1 cellular context compared by ENCODE assay signal in the genomic region with DNA sequence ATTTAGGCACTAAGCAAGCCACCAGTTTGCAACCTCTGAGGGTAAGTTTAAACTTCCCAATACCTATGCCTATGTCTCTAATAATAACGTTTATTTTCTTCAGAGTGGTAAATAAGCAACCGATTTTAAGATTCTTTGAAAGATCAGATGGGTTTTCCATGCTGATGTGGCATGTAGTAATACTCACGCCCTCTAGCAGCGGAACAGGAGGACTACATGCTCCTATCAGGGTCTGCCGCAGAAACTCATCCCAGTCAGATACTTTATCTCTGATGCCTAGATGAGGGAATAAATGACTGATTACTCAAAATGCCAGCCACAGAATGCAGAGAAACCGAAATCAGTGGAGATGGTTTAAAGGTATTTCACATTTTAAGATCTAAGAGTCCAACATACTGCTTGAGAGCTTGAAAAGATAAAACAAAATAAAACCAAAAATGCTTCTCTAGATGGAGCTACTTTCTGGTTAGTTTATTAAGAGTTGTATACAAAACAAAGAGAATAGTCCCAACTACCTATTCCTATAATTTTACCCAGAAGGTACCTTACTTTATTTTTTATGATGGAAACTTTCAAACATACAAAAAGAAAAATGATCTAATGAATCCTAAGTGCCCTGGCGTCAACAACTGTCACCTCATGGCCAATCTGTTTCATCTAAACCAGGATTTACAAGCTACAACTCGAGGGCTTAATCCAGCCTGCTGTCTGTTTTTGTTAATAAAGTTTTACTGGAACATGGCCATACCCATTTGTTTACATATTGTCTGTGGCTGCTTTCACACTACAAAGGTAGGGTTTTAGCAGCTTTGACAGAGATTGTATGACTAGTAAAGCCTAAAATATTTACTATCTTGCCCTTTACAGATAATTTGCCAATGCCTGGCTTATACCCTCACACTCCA.
TF ChIP-seq lines count a peak whose summit lies in the region.

No MANE protein-coding gene starts in this region.

TF ChIP-seq in HEK293, 187 proteins besides CTCF, POLR2A, EP300 and RAD21 (continued from another document):
- TF ChIP-seq, protein P1, sequence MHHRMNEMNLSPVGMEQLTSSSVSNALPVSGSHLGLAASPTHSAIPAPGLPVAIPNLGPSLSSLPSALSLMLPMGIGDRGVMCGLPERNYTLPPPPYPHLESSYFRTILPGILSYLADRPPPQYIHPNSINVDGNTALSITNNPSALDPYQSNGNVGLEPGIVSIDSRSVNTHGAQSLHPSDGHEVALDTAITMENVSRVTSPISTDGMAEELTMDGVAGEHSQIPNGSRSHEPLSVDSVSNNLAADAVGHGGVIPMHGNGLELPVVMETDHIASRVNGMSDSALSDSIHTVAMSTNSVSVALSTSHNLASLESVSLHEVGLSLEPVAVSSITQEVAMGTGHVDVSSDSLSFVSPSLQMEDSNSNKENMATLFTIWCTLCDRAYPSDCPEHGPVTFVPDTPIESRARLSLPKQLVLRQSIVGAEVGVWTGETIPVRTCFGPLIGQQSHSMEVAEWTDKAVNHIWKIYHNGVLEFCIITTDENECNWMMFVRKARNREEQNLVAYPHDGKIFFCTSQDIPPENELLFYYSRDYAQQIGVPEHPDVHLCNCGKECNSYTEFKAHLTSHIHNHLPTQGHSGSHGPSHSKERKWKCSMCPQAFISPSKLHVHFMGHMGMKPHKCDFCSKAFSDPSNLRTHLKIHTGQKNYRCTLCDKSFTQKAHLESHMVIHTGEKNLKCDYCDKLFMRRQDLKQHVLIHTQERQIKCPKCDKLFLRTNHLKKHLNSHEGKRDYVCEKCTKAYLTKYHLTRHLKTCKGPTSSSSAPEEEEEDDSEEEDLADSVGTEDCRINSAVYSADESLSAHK (tag by site-specific recombination; IDR thresholded peaks at IDR 0.05), result no peak
- TF ChIP-seq, protein P2, sequence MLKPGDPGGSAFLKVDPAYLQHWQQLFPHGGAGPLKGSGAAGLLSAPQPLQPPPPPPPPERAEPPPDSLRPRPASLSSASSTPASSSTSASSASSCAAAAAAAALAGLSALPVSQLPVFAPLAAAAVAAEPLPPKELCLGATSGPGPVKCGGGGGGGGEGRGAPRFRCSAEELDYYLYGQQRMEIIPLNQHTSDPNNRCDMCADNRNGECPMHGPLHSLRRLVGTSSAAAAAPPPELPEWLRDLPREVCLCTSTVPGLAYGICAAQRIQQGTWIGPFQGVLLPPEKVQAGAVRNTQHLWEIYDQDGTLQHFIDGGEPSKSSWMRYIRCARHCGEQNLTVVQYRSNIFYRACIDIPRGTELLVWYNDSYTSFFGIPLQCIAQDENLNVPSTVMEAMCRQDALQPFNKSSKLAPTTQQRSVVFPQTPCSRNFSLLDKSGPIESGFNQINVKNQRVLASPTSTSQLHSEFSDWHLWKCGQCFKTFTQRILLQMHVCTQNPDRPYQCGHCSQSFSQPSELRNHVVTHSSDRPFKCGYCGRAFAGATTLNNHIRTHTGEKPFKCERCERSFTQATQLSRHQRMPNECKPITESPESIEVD (tag by site-specific recombination; IDR thresholded peaks at IDR 0.05), result peak; percentile 75
- TF ChIP-seq ZNF48 (tag by site-specific recombination; IDR thresholded peaks at IDR 0.05) (no peak), ZNF560 (tag by site-specific recombination; IDR thresholded peaks at IDR 0.05; ENCODE audit: borderline replicate concordance) (no peak), ZNF792 (tag by site-specific recombination; IDR thresholded peaks at IDR 0.05) (no peak), ZNF585B (tag by site-specific recombination; IDR thresholded peaks at IDR 0.05) (no peak), ZNF510 (tag by site-specific recombination; IDR thresholded peaks at IDR 0.05; ENCODE audit: insufficient replicate concordance) (no peak), ZNF121 (tag by site-specific recombination; IDR thresholded peaks at IDR 0.05) (no peak), ZBTB8A (tag by site-specific recombination; IDR thresholded peaks at IDR 0.05) (no peak), ZNF501 (tag by site-specific recombination; IDR thresholded peaks at IDR 0.05) (no peak), ZNF112 (tag by site-specific recombination; IDR thresholded peaks at IDR 0.05) (no peak)
- TF ChIP-seq, protein P3, sequence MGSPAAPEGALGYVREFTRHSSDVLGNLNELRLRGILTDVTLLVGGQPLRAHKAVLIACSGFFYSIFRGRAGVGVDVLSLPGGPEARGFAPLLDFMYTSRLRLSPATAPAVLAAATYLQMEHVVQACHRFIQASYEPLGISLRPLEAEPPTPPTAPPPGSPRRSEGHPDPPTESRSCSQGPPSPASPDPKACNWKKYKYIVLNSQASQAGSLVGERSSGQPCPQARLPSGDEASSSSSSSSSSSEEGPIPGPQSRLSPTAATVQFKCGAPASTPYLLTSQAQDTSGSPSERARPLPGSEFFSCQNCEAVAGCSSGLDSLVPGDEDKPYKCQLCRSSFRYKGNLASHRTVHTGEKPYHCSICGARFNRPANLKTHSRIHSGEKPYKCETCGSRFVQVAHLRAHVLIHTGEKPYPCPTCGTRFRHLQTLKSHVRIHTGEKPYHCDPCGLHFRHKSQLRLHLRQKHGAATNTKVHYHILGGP (tag by site-specific recombination; IDR thresholded peaks at IDR 0.05), result no peak
- TF ChIP-seq, protein P4, sequence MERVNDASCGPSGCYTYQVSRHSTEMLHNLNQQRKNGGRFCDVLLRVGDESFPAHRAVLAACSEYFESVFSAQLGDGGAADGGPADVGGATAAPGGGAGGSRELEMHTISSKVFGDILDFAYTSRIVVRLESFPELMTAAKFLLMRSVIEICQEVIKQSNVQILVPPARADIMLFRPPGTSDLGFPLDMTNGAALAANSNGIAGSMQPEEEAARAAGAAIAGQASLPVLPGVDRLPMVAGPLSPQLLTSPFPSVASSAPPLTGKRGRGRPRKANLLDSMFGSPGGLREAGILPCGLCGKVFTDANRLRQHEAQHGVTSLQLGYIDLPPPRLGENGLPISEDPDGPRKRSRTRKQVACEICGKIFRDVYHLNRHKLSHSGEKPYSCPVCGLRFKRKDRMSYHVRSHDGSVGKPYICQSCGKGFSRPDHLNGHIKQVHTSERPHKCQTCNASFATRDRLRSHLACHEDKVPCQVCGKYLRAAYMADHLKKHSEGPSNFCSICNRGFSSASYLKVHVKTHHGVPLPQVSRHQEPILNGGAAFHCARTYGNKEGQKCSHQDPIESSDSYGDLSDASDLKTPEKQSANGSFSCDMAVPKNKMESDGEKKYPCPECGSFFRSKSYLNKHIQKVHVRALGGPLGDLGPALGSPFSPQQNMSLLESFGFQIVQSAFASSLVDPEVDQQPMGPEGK (tag by site-specific recombination; IDR thresholded peaks at IDR 0.05), result no peak
